Comparison of ENCODE assay signal across 5 cellular contexts in genomic region chr15:34528055-34528754, GRCh38. TPM values are rescaled to one million over a fixed set of nuclear protein-coding genes. Genes with fewer than 3 reads are reported as not detected.
A peak's percentile ranks its signal among the peaks of the same experiment; 100 is the strongest.
DNase-seq lines count a peak whose midpoint lies in the region; ATAC-seq, FAIRE-seq and TF ChIP-seq lines count a peak whose summit lies in the region.
"Not testable (repeated sequence)": the region's sequence is repeated elsewhere in the genome, so short reads cannot be mapped to it uniquely, and the experiment has no call there.

No MANE protein-coding gene starts in this region.

- H3K9ac ChIP-seq in GM12878 (ENCODE audit: control insufficient read depth, insufficient read depth, low read length): not testable (repeated sequence)

- not testable (repeated sequence) for ATAC-seq in GM12878
- peak; percentile 39 for ATAC-seq in Right ventricle myocardium inferior
- ATAC-seq in heart left ventricle: peak; percentile 65 to 85 (median 78)
- peak; percentile 29 to 55 for ATAC-seq in right cardiac atrium

- H3K4me1 ChIP-seq in GM12878 (ENCODE audit: control insufficient read depth, insufficient read depth, low read length); heart left ventricle; right cardiac atrium (ENCODE audit: control insufficient read depth, insufficient read depth, low read length): not testable (repeated sequence)

- no CpG with 5 or more reads among the region's 20 CpGs for WGBS in GM12878 (ENCODE audit: insufficient coverage, insufficient replicate concordance, low lambda C conversion rate, missing lambda C conversion rate)
- no CpG with 5 or more reads among the region's 20 CpGs for WGBS in heart left ventricle, 4 donors
- no CpG with 5 or more reads among the region's 20 CpGs for WGBS in right cardiac atrium

- H3K9me3 ChIP-seq in GM12878 (replicated peaks; ENCODE audit: control insufficient read depth, insufficient read depth, low read length); heart left ventricle; right cardiac atrium (ENCODE audit: control insufficient read depth, low read length): not testable (repeated sequence)

- H3K4me3 ChIP-seq in GM12878; heart left ventricle; right cardiac atrium (ENCODE audit: low read length): not testable (repeated sequence)

- TF ChIP-seq EP300 in GM12878 (IDR thresholded peaks at IDR 0.05; ENCODE audit: borderline replicate concordance in 1 of 2, control insufficient read depth in 1 of 2, low read depth in 2 of 2, low read length in 2 of 2): not testable (repeated sequence)

- in situ Hi-C loops in GM12878 (cut with MboI): not testable (repeated sequence)

- H3K79me2 ChIP-seq in GM12878 (ENCODE audit: control insufficient read depth, insufficient read depth, low read length): not testable (repeated sequence)

- DNase-seq in Calu3; GM12878 (ENCODE audit: low read depth, low spot score); Right ventricle myocardium inferior (ENCODE audit: missing footprints); heart left ventricle; right cardiac atrium: not testable (repeated sequence)

- not testable (repeated sequence) for H3K4me1 Mint-ChIP-seq in Calu3 (ENCODE audit: low read depth, unreplicated experiment)

- not testable (repeated sequence) for H3K4me2 ChIP-seq in GM12878 (ENCODE audit: control insufficient read depth, insufficient read depth)

- not testable (repeated sequence) for TF ChIP-seq POLR2A in GM12878 (IDR thresholded peaks at IDR 0.05; ENCODE audit: low read depth, low read length); heart left ventricle (IDR thresholded peaks at IDR 0.05)

- not testable (repeated sequence) for TF ChIP-seq CTCF in Calu3 (IDR thresholded peaks at IDR 0.05; ENCODE audit: unreplicated experiment); GM12878 (IDR thresholded peaks at IDR 0.05 in 2 of 3, conservative IDR thresholded peaks at IDR 0.05 in 1 of 3; ENCODE audit: control insufficient read depth in 2 of 3, extremely low read depth in 1 of 3, insufficient read depth in 1 of 3, low read depth in 3 of 3, low read length in 3 of 3); heart left ventricle (IDR thresholded peaks at IDR 0.05)

- H3K36me3 Mint-ChIP-seq in Calu3 (ENCODE audit: insufficient read depth, unreplicated experiment): not testable (repeated sequence)

- not testable (repeated sequence) for H3K9me3 Mint-ChIP-seq in Calu3 (ENCODE audit: low read depth, unreplicated experiment)

- not testable (repeated sequence) for H3K27ac ChIP-seq in GM12878 (ENCODE audit: control insufficient read depth, insufficient read depth); heart left ventricle; right cardiac atrium (ENCODE audit: low read length)

- H4K20me1 ChIP-seq in GM12878 (ENCODE audit: control insufficient read depth, insufficient read depth): not testable (repeated sequence)

- BruUV-seq in Calu3 (replicated peaks; lab: Mats Ljungman, UMichigan): TSS peak; percentile 28
- TSS peak; percentile 68 for BruUV-seq in GM12878 (replicated peaks; lab: Mats Ljungman, UMichigan)

- CTCF ChIA-PET in Calu3 (lab: Charles Lee); GM12878 (lab: Yijun Ruan, JAX): not testable (repeated sequence)

- not testable (repeated sequence) for H3K4me3 Mint-ChIP-seq in Calu3 (ENCODE audit: low read depth, unreplicated experiment)

- RAD21 ChIA-PET in GM12878 (lab: Charles Lee; ENCODE audit: unreplicated experiment): not testable (repeated sequence)

- not testable (repeated sequence) for H3K36me3 ChIP-seq in GM12878 (ENCODE audit: control insufficient read depth in 2 of 2, insufficient read depth in 2 of 2, low read length in 1 of 2); heart left ventricle

- not testable (repeated sequence) for H3K27me3 ChIP-seq in GM12878 (replicated peaks in 1 of 2; ENCODE audit: control insufficient read depth in 2 of 2, insufficient read depth in 2 of 2, low read length in 1 of 2); heart left ventricle; right cardiac atrium (ENCODE audit: control insufficient read depth, insufficient read depth)

- H2AFZ ChIP-seq in GM12878 (ENCODE audit: control insufficient read depth, low read depth, low read length): not testable (repeated sequence)

- not testable (repeated sequence) for FAIRE-seq in GM12878 (lab: Jason Lieb, UNC)

- H3K27me3 Mint-ChIP-seq in Calu3 (ENCODE audit: unreplicated experiment): not testable (repeated sequence)

- intact Hi-C loops in Calu3 (cut with micrococcal nuclease; ENCODE audit: unreplicated experiment); right cardiac atrium (cut with DNase I): not testable (repeated sequence)
- intact Hi-C loops in GM12878 (cut with micrococcal nuclease; ENCODE audit: unreplicated experiment) (loop anchor here (10.0 kb wide), 1 partner anchor 57 kb away; the partner anchor contains the start of gene GOLGA8B), Right ventricle myocardium inferior (cut with DNase I) (loop anchor here (10.0 kb wide), 1 partner anchor 57 kb away; the partner anchor contains the start of gene GOLGA8B), heart left ventricle (cut with DNase I) (loop anchor here in 1 of 10 donors (10.0 kb wide), 1 partner anchor 57 kb away; the partner anchor contains the start of gene GOLGA8B)

- TF ChIP-seq RAD21 in GM12878 (IDR thresholded peaks at IDR 0.05; ENCODE audit: insufficient read depth, low read depth, low read length): not testable (repeated sequence)

- H3K27ac Mint-ChIP-seq in Calu3 (ENCODE audit: unreplicated experiment): not testable (repeated sequence)

- SMC1A ChIA-PET in GM12878 (lab: Charles Lee; ENCODE audit: uncharacterized antibody, unreplicated experiment): not testable (repeated sequence)

- POLR2A ChIA-PET in GM12878 (lab: Charles Lee): not testable (repeated sequence)

RNA-seq across cellular contexts. Expression of gene GOLGA8B, which starts 55.2 kb away (rescaled TPM):
- total RNA-seq in Calu3 (2022) (72.5 and 74.9 TPM in 2 replicates), GM12878 (2014; rRNA removed) (80.1 and 85.8 TPM in 2 replicates), GM12878 (2014; rRNA removed; fragmentation: Illumina TruSeq; extraction: Trizol) (57.1 and 59.6 TPM in 2 replicates), GM12878 (2021) (118 and 147 TPM in 2 replicates), Right ventricle myocardium inferior (7.1 TPM), heart left ventricle (10 to 100 TPM; 10.5 to 39.0 (median 18.4) TPM), right cardiac atrium (10 to 100 TPM; 11.9 to 43.6 (median 24.9) TPM)
- total RNA-seq in GM12878 (2013; cell fraction: nucleolus; rRNA removed): 702 and 722 TPM in 2 replicates
- 160 TPM for polyA plus RNA-seq in GM12878 (2011; ENCODE audit: low read depth)
- polyA plus RNA-seq in GM12878 (2011; rRNA removed) (117 and 164 TPM in 2 replicates), GM12878 (2014; fragmentation: Illumina TruSeq; extraction: Trizol) (135 and 144 TPM in 2 replicates), GM12878 (2014; fragmentation: Nextera tagmentation; extraction: Ambion mirVana) (10 to 100 TPM; 18.5 to 27.3 TPM), GM12878 (2014; rRNA removed) (258 and 302 TPM in 2 replicates), GM12878 (2016; fragmentation: Nextera tagmentation; extraction: Ambion mirVana) (10 to 100 TPM; 72.5 to 77.3 TPM), heart left ventricle (10 to 100 TPM in 1 of 2 donors, 1 to 10 TPM in 1; 3.6 to 23.4 TPM), right cardiac atrium (21.0 TPM)
- polyA plus RNA-seq in GM12878 (2011; cell fraction: cytosol; rRNA removed): 74.4 and 97.8 TPM in 2 replicates
- polyA plus RNA-seq in GM12878 (2011; cell fraction: nucleus; rRNA removed): 475 and 523 TPM in 2 replicates
- polyA plus RNA-seq in GM12878 (2012): 153 and 205 TPM in 2 replicates
- 20.3 and 22.9 TPM in 2 replicates for polyA minus RNA-seq in GM12878 (2011; rRNA and poly(A)+ RNA removed)
- 10.8 and 12.8 TPM in 2 replicates for polyA minus RNA-seq in GM12878 (2011; cell fraction: cytosol; rRNA and poly(A)+ RNA removed)
- polyA minus RNA-seq in GM12878 (2011; cell fraction: nucleus; rRNA and poly(A)+ RNA removed): 37.6 and 50.8 TPM in 2 replicates
